Comparison of ENCODE assay signal across 8 cellular contexts in genomic region chr2:28390857-28391563, GRCh38. TPM values are rescaled to one million over a fixed set of nuclear protein-coding genes. Genes with fewer than 3 reads are reported as not detected.
DNase-seq lines count a peak whose midpoint lies in the region; ATAC-seq, FAIRE-seq and TF ChIP-seq lines count a peak whose summit lies in the region.

No MANE protein-coding gene starts in this region.

- H2AFZ ChIP-seq in keratinocyte (ENCODE audit: control insufficient read depth, low read length) = peak overlapping the region; percentile 70

- H3K27ac Mint-ChIP-seq in activated naive CD4-positive, alpha-beta T cell treated with anti-CD3 and anti-CD28 coated beads for 36 hours = peak overlapping the region; percentile 99

- CTCF ChIA-PET in activated naive CD4-positive, alpha-beta T cell treated with anti-CD3 and anti-CD28 coated beads for 36 hours (lab: Charles Lee) = interaction anchor here (0.6 to 1.7 kb wide), 3 partner anchors 12 to 619 kb away, joined by 3 to 6 read pairs (median 3); no protein-coding TSS in a partner anchor

- H3K27ac ChIP-seq in keratinocyte (ENCODE audit: control insufficient read depth, insufficient read depth, low read length) (peak overlapping the region; percentile 89), small intestine (ENCODE audit: low read depth in 1 of 2, low read length in 1 of 2) (peak overlapping the region; percentile 98 to 99)

- H3K4me3 Mint-ChIP-seq in activated naive CD4-positive, alpha-beta T cell treated with anti-CD3 and anti-CD28 coated beads for 36 hours = peak overlapping the region; percentile 94

- FAIRE-seq in bronchial epithelial cell (lab: Jason Lieb, UNC) (no peak), keratinocyte (lab: Jason Lieb, UNC) (no peak), small intestine (lab: Jason Lieb, UNC) (no peak)

- no peaks in the 10 kb centered on the region for H3K27me3 Mint-ChIP-seq in activated naive CD4-positive, alpha-beta T cell treated with anti-CD3 and anti-CD28 coated beads for 36 hours (ENCODE audit: low read depth)

- peaks cover 1% of the 10 kb centered on the region for H3K36me3 Mint-ChIP-seq in activated naive CD4-positive, alpha-beta T cell treated with anti-CD3 and anti-CD28 coated beads for 36 hours (ENCODE audit: low read depth)

- peaks cover 14% of the 10 kb centered on the region for H3K36me3 ChIP-seq in bronchial epithelial cell (ENCODE audit: control insufficient read depth, insufficient read depth, low read length)
- H3K36me3 ChIP-seq in keratinocyte (ENCODE audit: control insufficient read depth in 2 of 2, extremely low read depth in 1 of 2, insufficient read depth in 2 of 2, low read length in 2 of 2) = no peaks in the 10 kb centered on the region
- H3K36me3 ChIP-seq in small intestine (ENCODE audit: control insufficient read depth in 2 of 2, insufficient read depth in 2 of 2, low read length in 2 of 2) = no peaks in the 10 kb centered on the region

- H3K9me3 ChIP-seq in keratinocyte (ENCODE audit: control insufficient read depth, low read depth, low read length) (no peaks in the 10 kb centered on the region), small intestine (ENCODE audit: control insufficient read depth, low read depth) (no peaks in the 10 kb centered on the region)

- TF ChIP-seq CTCF in bronchial epithelial cell (IDR thresholded peaks at IDR 0.05; ENCODE audit: insufficient read depth, low read length, severe bottlenecking) (no peak), keratinocyte (optimal IDR thresholded peaks at IDR 0.05 in 1 of 3, IDR thresholded peaks at IDR 0.05 in 1 of 3, conservative IDR thresholded peaks at IDR 0.05 in 1 of 3; ENCODE audit: extremely low read depth in 1 of 3, insufficient read depth in 2 of 3, low read length in 3 of 3) (no peak)

- no peaks in the 10 kb centered on the region for H3K9me3 Mint-ChIP-seq in activated naive CD4-positive, alpha-beta T cell treated with anti-CD3 and anti-CD28 coated beads for 36 hours

- DNase-seq in activated naive CD4-positive, alpha-beta T cell treated with anti-CD3 and anti-CD28 coated beads for 36 hours = no peak
- no peak for DNase-seq in activated naive CD4-positive, alpha-beta T cell (lab: John Stamatoyannopoulos, UW)
- DNase-seq in NCI-H460 (ENCODE audit: extremely low read depth, low read depth) = peak; percentile 77
- DNase-seq in bronchial epithelial cell (ENCODE audit: low read depth) = peak; percentile 67
- DNase-seq in keratinocyte (ENCODE audit: low read depth, low spot score) = no peak
- peak; percentile 90 for DNase-seq in small intestine

- intact Hi-C loops in activated naive CD4-positive, alpha-beta T cell treated with anti-CD3 and anti-CD28 coated beads for 36 hours (cut with micrococcal nuclease) = loop anchor here (1.0 to 10.0 kb wide), 15 partner anchors 24 to 1178 kb away; partner anchors contain the start of genes ATRAID, CCDC121, CLIP4 and GPN1

- H3K4me3 ChIP-seq in bronchial epithelial cell (ENCODE audit: low read depth, low read length) = peak overlapping the region; percentile 57
- peak overlapping the region; percentile 77 to 94 (median 79) for H3K4me3 ChIP-seq in keratinocyte (ENCODE audit: control insufficient read depth in 2 of 3, extremely low read depth in 1 of 3, insufficient read depth in 2 of 3, low read depth in 1 of 3, low read length in 3 of 3)
- H3K4me3 ChIP-seq in small intestine (ENCODE audit: low read depth in 1 of 2, low read length in 2 of 2) = peak overlapping the region; percentile 36 to 84

- peaks cover 30% of the 10 kb centered on the region for H3K79me2 ChIP-seq in keratinocyte (ENCODE audit: control insufficient read depth, insufficient read depth, low read length)

- no peaks in the 10 kb centered on the region for H4K20me1 ChIP-seq in keratinocyte (ENCODE audit: control insufficient read depth, extremely low read depth, insufficient read depth, low read length)

- 0% methylated on average over 40 to 41 of the region's 41 CpGs for WGBS in small intestine, 3 donors

- H3K9ac ChIP-seq in keratinocyte (ENCODE audit: control insufficient read depth, extremely low read depth, insufficient read depth, low read length) = peak overlapping the region; percentile 88

- dilution Hi-C loops in keratinocyte (cut with MboI; ENCODE audit: extremely low pct_ligation_motif_present, low sequenced_read_pairs) = no loop called here

- H3K27me3 ChIP-seq in bronchial epithelial cell (ENCODE audit: control insufficient read depth, insufficient read depth, low read length) (no peaks in the 10 kb centered on the region), keratinocyte (ENCODE audit: control insufficient read depth, extremely low read depth, insufficient read depth, low read length) (no peaks in the 10 kb centered on the region), small intestine (ENCODE audit: control insufficient read depth in 2 of 2, insufficient read depth in 2 of 2, low read length in 2 of 2) (no peaks in the 10 kb centered on the region)

- H3K4me1 Mint-ChIP-seq in activated naive CD4-positive, alpha-beta T cell treated with anti-CD3 and anti-CD28 coated beads for 36 hours (ENCODE audit: low read depth) = peaks cover 28% of the 10 kb centered on the region

- ATAC-seq in HG03159 (IDR thresholded peaks at IDR 0.05; ENCODE audit: unreplicated experiment) (no peak), GM18498 (IDR thresholded peaks at IDR 0.05; ENCODE audit: unreplicated experiment) (no peak)

- peaks cover 29% of the 10 kb centered on the region for H3K4me1 ChIP-seq in keratinocyte (ENCODE audit: control insufficient read depth, extremely low read depth, insufficient read depth, low read length)
- H3K4me1 ChIP-seq in small intestine (ENCODE audit: control insufficient read depth in 2 of 2, insufficient read depth in 1 of 2, low read depth in 1 of 2, low read length in 1 of 2) = no peaks in the 10 kb centered on the region

- no peaks in the 10 kb centered on the region for H3K9me1 ChIP-seq in keratinocyte (ENCODE audit: control insufficient read depth, extremely low read depth, insufficient read depth, low read length)

- peak overlapping the region; percentile 97 for H3K4me2 ChIP-seq in keratinocyte (ENCODE audit: control insufficient read depth, extremely low read depth, insufficient read depth, low read depth, low read length)

RNA-seq across cellular contexts. Expression of gene FOSL2, which starts 1.6 kb away (rescaled TPM):
- total RNA-seq in activated naive CD4-positive, alpha-beta T cell treated with anti-CD3 and anti-CD28 coated beads for 36 hours = 100 to 1,000 TPM; 102 to 110 TPM
- 50.9 and 55.2 TPM in 2 replicates for total RNA-seq in NCI-H460 (2014; rRNA removed; shearing (Covaris generic))
- polyA plus RNA-seq in NCI-H460 (2014; cell fraction: nucleus; rRNA removed) = 15.6 and 17.1 TPM in 2 replicates
- 77.1 and 106 TPM in 2 replicates for total RNA-seq in bronchial epithelial cell
- 20.4 to 32.7 TPM (median 24.1 TPM) in 3 replicates for polyA plus RNA-seq in keratinocyte
- polyA plus RNA-seq in keratinocyte (2011; ENCODE audit: low read depth) = 34.5 TPM
- 20.3 and 23.5 TPM in 2 replicates for polyA plus RNA-seq in keratinocyte (2011; cell fraction: cytosol; rRNA removed)
- 65.4 and 67.8 TPM in 2 replicates for polyA plus RNA-seq in keratinocyte (2011; cell fraction: nucleus; rRNA removed)
- 24.4 and 59.1 TPM in 2 replicates for polyA plus RNA-seq in keratinocyte (2012; ENCODE audit: low replicate concordance)
- polyA minus RNA-seq in keratinocyte = 40.4 to 67.6 TPM (median 60.8 TPM) in 3 replicates
- polyA minus RNA-seq in keratinocyte (2011; cell fraction: cytosol; rRNA and poly(A)+ RNA removed) = 47.8 TPM
- 63.4 and 86.1 TPM in 2 replicates for polyA minus RNA-seq in keratinocyte (2011; cell fraction: nucleus; rRNA and poly(A)+ RNA removed)
- polyA plus RNA-seq in small intestine = 10 to 100 TPM; 29.2 to 41.4 (median 40.0) TPM

Comparison
In these comparisons a context has a peak if more than half of its experiments do, and no peak if none do; other contexts are left out.
1. DNase-seq: peak in NCI-H460 (single experiment), bronchial epithelial cell (single experiment) and small intestine (single experiment); none in activated naive CD4-positive, alpha-beta T cell treated with anti-CD3 and anti-CD28 coated beads for 36 hours (single experiment), activated naive CD4-positive, alpha-beta T cell (0 of 4) and keratinocyte (single experiment).
2. Peak in every context shown above with its lines, with median percentiles within 50 percentile points of each other: H3K4me3 ChIP-seq.